15 cellular contexts compared by ENCODE assay signal in genomic region chrX:40088803-40089540, GRCh38. TPM values are rescaled to one million over a fixed set of nuclear protein-coding genes. Genes with fewer than 3 reads are reported as not detected.
DNase-seq lines count a peak whose midpoint lies in the region; ATAC-seq and TF ChIP-seq lines count a peak whose summit lies in the region.
"Had no signal": no experiment of that assay in that cellular context is flagged by ENCODE, and none has a peak within 500 bp of the region (broad histone marks: within the 10 kb centered on the region; RNA-seq: fewer than 3 reads in every experiment).

No MANE protein-coding gene starts in this region.

- peak overlapping the region; percentile 62 to 72 for H3K4me3 Mint-ChIP-seq in H9
- peak overlapping the region; percentile 67 for H3K4me3 Mint-ChIP-seq in WTC11
- no peak overlapping the region for H3K4me3 Mint-ChIP-seq in Calu3 (ENCODE audit: low read depth, unreplicated experiment)

- no peak overlapping the region for H3K14ac ChIP-seq in H9 (ENCODE audit: insufficient read depth, low read length)

- peaks cover 3% of the 10 kb centered on the region for H3K79me1 ChIP-seq in H9 (ENCODE audit: insufficient read depth, low read depth, low read length, poor library complexity, severe bottlenecking)

- H3K27ac Mint-ChIP-seq in H9 (peak overlapping the region; percentile 16 to 95 (median 65); a peak in 5 of 7 replicates), WTC11 (peak overlapping the region; percentile 84; the same call in 1 of the 2 replicates), Calu3 (ENCODE audit: unreplicated experiment) (no peak overlapping the region)
- H3K27ac Mint-ChIP-seq: activated naive CD4-positive, alpha-beta T cell treated with anti-CD3 and anti-CD28 coated beads, Interleukin-2, amount 50 U/mL, for 72 hours had no signal

- H3K36me3 Mint-ChIP-seq in H9 (ENCODE audit: insufficient read depth in 1 of 3, low read depth in 3 of 3) (peaks cover 7 to 33% (median 14%) of the 10 kb centered on the region in 3 experiments; a peak in 6 of 7 replicates), WTC11 (peaks cover 3% of the 10 kb centered on the region; the same call in 1 of the 2 replicates), Calu3 (ENCODE audit: insufficient read depth, unreplicated experiment) (peaks cover 11% of the 10 kb centered on the region)

- no TSS peak for BruUV-seq in Calu3 (replicated peaks; lab: Mats Ljungman, UMichigan)

- H2BK5ac ChIP-seq in H9 (ENCODE audit: insufficient read length, low read length) = no peak overlapping the region

- H3K9me3 Mint-ChIP-seq in H9 (peaks cover 66 to 68% of the 10 kb centered on the region in 2 experiments), WTC11 (no peaks in the 10 kb centered on the region), Calu3 (ENCODE audit: low read depth, unreplicated experiment) (no peaks in the 10 kb centered on the region)
- H3K9me3 Mint-ChIP-seq: activated naive CD4-positive, alpha-beta T cell treated with anti-CD3 and anti-CD28 coated beads, Interleukin-2, amount 50 U/mL, for 72 hours had no signal

- H3K4me1 Mint-ChIP-seq in H9 (peaks cover 68 to 78% of the 10 kb centered on the region in 2 experiments), WTC11 (peaks cover 63% of the 10 kb centered on the region), Calu3 (ENCODE audit: low read depth, unreplicated experiment) (peaks cover 26% of the 10 kb centered on the region)

- H3K27ac ChIP-seq in H9 (ENCODE audit: insufficient read length, low read depth, low read length) (no peak overlapping the region), iPS-18a (ENCODE audit: low read length) (no peak overlapping the region), smooth muscle cell (ENCODE audit: low read depth) (no peak overlapping the region)
- H3K27ac ChIP-seq: colonic mucosa had no signal

- H2BK15ac ChIP-seq in H9 (ENCODE audit: low read depth, low read length) = no peak overlapping the region

- no peak overlapping the region for H3K18ac ChIP-seq in H9 (ENCODE audit: insufficient read length, low read depth, low read length)

- H3K27me3 ChIP-seq in H9 (ENCODE audit: insufficient read depth, low read length) (peaks cover 42% of the 10 kb centered on the region), iPS-18a (ENCODE audit: control insufficient read depth, insufficient read depth, low read length) (peaks cover 92% of the 10 kb centered on the region), smooth muscle cell (ENCODE audit: low read depth) (peaks cover 5% of the 10 kb centered on the region)

- no peak overlapping the region for H2AK5ac ChIP-seq in H9 (ENCODE audit: insufficient read length, low read length)

- H3K4ac ChIP-seq in H9 (ENCODE audit: low read depth, low read length) = no peak overlapping the region

- H3K36me3 ChIP-seq in iPS-18a (ENCODE audit: control insufficient read depth, low read depth, low read length) = no peaks in the 10 kb centered on the region
- H3K36me3 ChIP-seq in smooth muscle cell (ENCODE audit: low read depth) = no peaks in the 10 kb centered on the region
- H3K36me3 ChIP-seq: colonic mucosa, upper lobe of left lung had no signal

- H3K4me3 ChIP-seq in iPS-18a (ENCODE audit: low read length) (peak overlapping the region; percentile 76), smooth muscle cell (no peak overlapping the region)
- H3K4me3 ChIP-seq: colonic mucosa had no signal

- no CpG with 5 or more reads among the region's 9 CpGs for WGBS in H9 (ENCODE audit: extremely low coverage, insufficient read length, low lambda C conversion rate)
- WGBS in smooth muscle cell (ENCODE audit: low lambda C conversion rate) = 68% methylated on average over 9 of the region's 9 CpGs

- ATAC-seq in WTC11 = no peak
- ATAC-seq in HG03378 (IDR thresholded peaks at IDR 0.05; ENCODE audit: unreplicated experiment) = no peak

- no peak overlapping the region for H3K23ac ChIP-seq in H9 (ENCODE audit: insufficient read length, low read depth, low read length)

- peaks cover 16% of the 10 kb centered on the region; the same call in 1 of the 2 replicates for H3K79me2 ChIP-seq in H9 (ENCODE audit: insufficient read depth, low read length)
- peaks cover 63% of the 10 kb centered on the region for H3K79me2 ChIP-seq in smooth muscle cell (ENCODE audit: low read depth)

- TF ChIP-seq CTCF in H9 (conservative IDR thresholded peaks at IDR 0.05) = no peak
- no peak for TF ChIP-seq CTCF in WTC11 (IDR thresholded peaks at IDR 0.05)
- no peak for TF ChIP-seq CTCF in smooth muscle cell (IDR thresholded peaks at IDR 0.05; ENCODE audit: borderline replicate concordance, insufficient read depth, poor library complexity, severe bottlenecking)
- TF ChIP-seq CTCF in Calu3 (IDR thresholded peaks at IDR 0.05; ENCODE audit: unreplicated experiment) = no peak

- H2BK12ac ChIP-seq in H9 (ENCODE audit: insufficient read length, low read depth, low read length) = no peak overlapping the region

- CTCF ChIA-PET in WTC11 (lab: Charles Lee) (interaction anchor here (1.0 kb wide), 1 partner anchor 31 kb away, joined by 3 read pairs; no protein-coding TSS in a partner anchor), Calu3 (lab: Charles Lee) (interaction anchor here (0.9 to 1.2 kb wide), 2 partner anchors 9 to 12 kb away, joined by 3 to 5 read pairs; partner anchors contain the start of gene BCOR)

- no peak overlapping the region for H2BK120ac ChIP-seq in H9 (ENCODE audit: low read depth, low read length, poor library complexity, severe bottlenecking)

- H2BK20ac ChIP-seq in H9 (ENCODE audit: low read depth, low read length, poor library complexity, severe bottlenecking) = no peak overlapping the region

- H3K56ac ChIP-seq in H9 (ENCODE audit: insufficient read length, low read depth, low read length) = no peak overlapping the region

- H3K23me2 ChIP-seq in H9 (ENCODE audit: insufficient read length, low read depth, low read length, poor library complexity, severe bottlenecking) = peaks cover 30% of the 10 kb centered on the region

- H3K27me3 Mint-ChIP-seq in H9 (ENCODE audit: low read depth) = peaks cover 42% of the 10 kb centered on the region
- H3K27me3 Mint-ChIP-seq in WTC11 (ENCODE audit: low read depth) = peaks cover 27% of the 10 kb centered on the region
- peaks cover 19% of the 10 kb centered on the region for H3K27me3 Mint-ChIP-seq in Calu3 (ENCODE audit: unreplicated experiment)

- peaks cover 31% of the 10 kb centered on the region for H3K4me1 ChIP-seq in H9 (ENCODE audit: insufficient read depth, low read length)
- H3K4me1 ChIP-seq in iPS-18a (ENCODE audit: control insufficient read depth, low read depth, low read length) = peaks cover 76% of the 10 kb centered on the region
- H3K4me1 ChIP-seq in smooth muscle cell (ENCODE audit: low read depth) = peaks cover 72% of the 10 kb centered on the region

- POLR2A ChIA-PET in WTC11 (lab: Charles Lee) = interaction anchor here (1.8 kb wide), 1 partner anchor 64 kb away, joined by 5 read pairs; no protein-coding TSS in a partner anchor

- intact Hi-C loops in Calu3 (cut with micrococcal nuclease; ENCODE audit: unreplicated experiment) = loop anchor here (5.0 to 10.0 kb wide), 2 partner anchors 74 to 78 kb away; no protein-coding TSS in a partner anchor

- H3T11ph ChIP-seq in H9 (ENCODE audit: low read length) = no peak overlapping the region

- H3K9me3 ChIP-seq in H9 (ENCODE audit: control insufficient read depth, low read depth, low read length) = no peaks in the 10 kb centered on the region
- no peaks in the 10 kb centered on the region for H3K9me3 ChIP-seq in iPS-18a (ENCODE audit: control insufficient read depth, low read depth, low read length)
- H3K9me3 ChIP-seq in smooth muscle cell (replicated peaks; ENCODE audit: low read depth) = no peaks in the 10 kb centered on the region
- H3K9me3 ChIP-seq: colonic mucosa, upper lobe of left lung had no signal

- peaks cover 3% of the 10 kb centered on the region for H4K20me1 ChIP-seq in H9 (ENCODE audit: control insufficient read depth, insufficient read depth, insufficient read length)
- peaks cover 96% of the 10 kb centered on the region for H4K20me1 ChIP-seq in smooth muscle cell (ENCODE audit: low read depth)

- DNase-seq in H9 (peak; percentile 42), WTC11 (ENCODE audit: low spot score) (no peak), smooth muscle cell (lab: John Stamatoyannopoulos, UW; ENCODE audit: unreplicated experiment) (no peak), SHP77 (lab: John Stamatoyannopoulos, UW) (no peak), NCI-H526 (lab: John Stamatoyannopoulos, UW) (no peak), Calu3 (no peak)
- DNase-seq: colonic mucosa, NCI-H1092 treated with DMSO at 0.1 percent for 48 hours, NCI-H446, RPMI8226, T1000, upper lobe of left lung had no signal

- peak overlapping the region; percentile 74 for H3K4me2 ChIP-seq in H9 (ENCODE audit: insufficient read depth, insufficient read length, low read length)
- peak overlapping the region; percentile 63 for H3K4me2 ChIP-seq in smooth muscle cell

- H3F3A ChIP-seq in smooth muscle cell (ENCODE audit: low read depth) = peaks cover 19% of the 10 kb centered on the region

- no peak overlapping the region for H4K91ac ChIP-seq in H9 (ENCODE audit: insufficient read length, low read depth, low read length)

- H2AFZ ChIP-seq in H9 (ENCODE audit: low read length) (no peak overlapping the region), smooth muscle cell (ENCODE audit: low read depth) (no peak overlapping the region)

- H4K5ac ChIP-seq in H9 (ENCODE audit: insufficient read length, low read depth, low read length) = no peak overlapping the region

- H3K9ac ChIP-seq in H9 (ENCODE audit: extremely low read depth, insufficient read length, low read length) (no peak overlapping the region), iPS-18a (ENCODE audit: low read length) (no peak overlapping the region), smooth muscle cell (ENCODE audit: low read depth) (no peak overlapping the region)

- no peak overlapping the region for H4K8ac ChIP-seq in H9 (replicated peaks; ENCODE audit: insufficient read length, low read depth, low read length)

TF ChIP-seq in WTC11, 78 proteins besides CTCF, POLR2A, EP300 and RAD21 (continues in another document):
- no peak for TF ChIP-seq SMAD3 (CRISPR knock-in tag; IDR thresholded peaks at IDR 0.05; ENCODE audit: borderline replicate concordance)

RNA-seq across cellular contexts. Expression of gene BCOR, which starts 8.8 kb away (rescaled TPM):
- total RNA-seq in H9 (2021) (126 and 134 TPM in 2 replicates), WTC11 (2021) (41.1 to 44.5 TPM (median 43.1 TPM) in 3 replicates), smooth muscle cell (28.0 and 28.5 TPM in 2 replicates), Calu3 (2022) (20.6 and 21.1 TPM in 2 replicates)
- 13.1 and 19.5 TPM in 2 replicates for polyA plus RNA-seq in smooth muscle cell
